ENCODE assay signal across 1 cellular context in genomic region chr7:43137811-43138210, GRCh38.
TF ChIP-seq lines count a peak whose summit lies in the region.

No MANE protein-coding gene starts in this region.

TF ChIP-seq in H1, 55 proteins besides CTCF, POLR2A, EP300 and RAD21:
- TF ChIP-seq SIX5 (IDR thresholded peaks at IDR 0.05; ENCODE audit: low read depth, low read length) (no peak), TEAD4 (IDR thresholded peaks at IDR 0.05; ENCODE audit: low read depth, low read length) (no peak), KDM4A (IDR thresholded peaks at IDR 0.05; ENCODE audit: low read depth, low read length, severe bottlenecking) (no peak), KDM1A (IDR thresholded peaks at IDR 0.05; ENCODE audit: borderline replicate concordance, low read length) (no peak), E2F6 (IDR thresholded peaks at IDR 0.05) (no peak)
TF ChIP-seq in H1: peak in this region for 0.
